In genomic region chr17:76383645-76384221, GRCh38 we compare ENCODE assay signal across 8 cellular contexts. TPM values are rescaled to one million over a fixed set of nuclear protein-coding genes. Genes with fewer than 3 reads are reported as not detected.
DNase-seq lines count a peak whose midpoint lies in the region; ATAC-seq and TF ChIP-seq lines count a peak whose summit lies in the region.

No MANE protein-coding gene starts in this region.

- H3K27me3 ChIP-seq in endodermal cell (ENCODE audit: control insufficient read depth, insufficient read depth, low read length, poor library complexity, severe bottlenecking) (peaks cover 35% of the 10 kb centered on the region), mucosa of stomach (ENCODE audit: control insufficient read depth, insufficient read depth, low read length) (peaks cover 30% of the 10 kb centered on the region), testis (no peaks in the 10 kb centered on the region)

- H3K9me3 ChIP-seq in endodermal cell (ENCODE audit: control insufficient read depth, low read length) = no peaks in the 10 kb centered on the region
- H3K9me3 ChIP-seq in mucosa of stomach (ENCODE audit: control insufficient read depth, low read length) = no peaks in the 10 kb centered on the region
- H3K9me3 ChIP-seq in testis = no peaks in the 10 kb centered on the region

- 1 to 2% methylated on average over 21 to 58 of the region's 58 CpGs for WGBS in endodermal cell (ENCODE audit: insufficient coverage in 1 of 2, insufficient read length in 1 of 2), 2 experiments
- 0% methylated on average over 56 of the region's 58 CpGs; no CpG with 5 or more reads in 1 of the 2 donors for WGBS in testis, 2 donors

- DNase-seq in AG09319 (ENCODE audit: extremely low read depth, low read depth) (no peak), KBM-7 (peak; percentile 76), endodermal cell (peak; percentile 89), testis (no peak)
- peak; percentile 24 to 45 for DNase-seq in activated CD4-positive, alpha-beta T cell treated with anti-CD3 and anti-CD28 coated beads, Interleukin-2, amount 50 U/mL, for 24 hours (ENCODE audit: low read depth in 1 of 2, low spot score in 1 of 2)

- peak overlapping the region; percentile 73 for H3K4me3 Mint-ChIP-seq in endodermal cell

- H3K4me1 ChIP-seq in endodermal cell (ENCODE audit: control insufficient read depth, insufficient read depth, low read length) = no peaks in the 10 kb centered on the region
- peaks cover 32% of the 10 kb centered on the region for H3K4me1 ChIP-seq in mucosa of stomach (ENCODE audit: control insufficient read depth, insufficient read depth, low read length)
- peaks cover 19% of the 10 kb centered on the region for H3K4me1 ChIP-seq in testis

- peaks cover 1% of the 10 kb centered on the region for H3K4me1 Mint-ChIP-seq in endodermal cell

- H3K27ac Mint-ChIP-seq in endodermal cell = peak overlapping the region; percentile 55

- peaks cover 41% of the 10 kb centered on the region for H3K27me3 Mint-ChIP-seq in endodermal cell (ENCODE audit: insufficient read depth)

- TF ChIP-seq POLR2A in testis (IDR thresholded peaks at IDR 0.05) = no peak

- intact Hi-C loops in testis (cut with DNase I; ENCODE audit: low total_unique reads) = no loop called here

- H3K27ac ChIP-seq in endodermal cell (ENCODE audit: low read depth, low read length) = no peak overlapping the region
- peak overlapping the region; percentile 77 to 84 for H3K27ac ChIP-seq in testis

- H3K9ac ChIP-seq in endodermal cell (ENCODE audit: extremely low read depth, low read length, poor library complexity, severe bottlenecking) (no peak overlapping the region), mucosa of stomach (ENCODE audit: low read length) (peak overlapping the region; percentile 15)

- H3K4me3 ChIP-seq in endodermal cell (ENCODE audit: low read length) (peak overlapping the region; percentile 82), mucosa of stomach (ENCODE audit: low read length) (peak overlapping the region; percentile 36), testis (peak overlapping the region; percentile 46 to 66)

- TF ChIP-seq CTCF in AG09319 (IDR thresholded peaks at IDR 0.05; ENCODE audit: low read depth, low read length) (peak; percentile 24), endodermal cell (conservative IDR thresholded peaks at IDR 0.05) (peak; percentile 64), testis (IDR thresholded peaks at IDR 0.05) (peak in 1 of 3 experiments; percentile 17)

- ATAC-seq in GM18909 (IDR thresholded peaks at IDR 0.05; ENCODE audit: poor library complexity, unreplicated experiment) (peak; percentile 26), HG03571 (IDR thresholded peaks at IDR 0.05; ENCODE audit: unreplicated experiment) (no peak)

- H3K36me3 ChIP-seq in endodermal cell (ENCODE audit: control insufficient read depth, insufficient read depth, low read length) = no peaks in the 10 kb centered on the region
- no peaks in the 10 kb centered on the region for H3K36me3 ChIP-seq in mucosa of stomach (ENCODE audit: control insufficient read depth, insufficient read depth, low read length)
- H3K36me3 ChIP-seq in testis (ENCODE audit: low read depth, missing control alignments) = no peaks in the 10 kb centered on the region

- peaks cover 6% of the 10 kb centered on the region for H3K36me3 Mint-ChIP-seq in endodermal cell (ENCODE audit: low read depth)

- no peaks in the 10 kb centered on the region for H3K9me3 Mint-ChIP-seq in endodermal cell

- in situ Hi-C loops in KBM-7 (cut with MboI; ENCODE audit: low pct_unique_long_range_greater_than_20kb, low sequenced_read_pairs) = no loop called here

RNA-seq across cellular contexts. Expression of gene SPHK1, which starts 0.7 kb away (rescaled TPM):
- total RNA-seq in endodermal cell (1 to 10 TPM; 1.5 to 1.8 TPM), testis (10 to 100 TPM; 14.7 to 17.7 TPM)
- polyA plus RNA-seq in endodermal cell (2013, experiment 1 of 2) = 8.0 TPM
- 6.2 TPM for polyA plus RNA-seq in endodermal cell (2013, experiment 2 of 2)
- polyA plus RNA-seq in testis (ENCODE audit: insufficient read depth, low read depth, low replicate concordance) = 8.0 TPM

RNA-seq across cellular contexts. Expression of gene PRPSAP1, which starts 30.0 kb away (rescaled TPM):
- total RNA-seq in endodermal cell (10 to 100 TPM; 60.9 to 89.8 TPM), testis (100 to 1,000 TPM; 132 to 152 TPM)
- polyA plus RNA-seq in endodermal cell (2013, experiment 1 of 2) = 70.1 TPM
- 68.6 TPM for polyA plus RNA-seq in endodermal cell (2013, experiment 2 of 2)
- polyA plus RNA-seq in testis (ENCODE audit: insufficient read depth, low read depth, low replicate concordance) = 184 TPM

Comparison
In these comparisons a context has a peak if more than half of its experiments do, and no peak if none do; other contexts are left out.
1. DNase-seq: peak in KBM-7 (single experiment), activated CD4-positive, alpha-beta T cell treated with anti-CD3 and anti-CD28 coated beads, Interleukin-2, amount 50 U/mL, for 24 hours (2 of 2) and endodermal cell (single experiment); none in AG09319 (single experiment) and testis (single experiment).
2. RNA of gene SPHK1, which starts 0.7 kb away (total RNA-seq): 14.7 to 17.7 TPM in testis; 1.5 to 1.8 TPM in endodermal cell; every median in the first group is over 4 times any median in the second.
3. Peak in every context shown above with its lines, with median percentiles within 50 percentile points of each other: H3K4me3 ChIP-seq.